22 cellular contexts compared by ENCODE assay signal in genomic region chr1:222247811-222248310, GRCh38.
DNase-seq lines count a peak whose midpoint lies in the region; FAIRE-seq and TF ChIP-seq lines count a peak whose summit lies in the region.
"Had no signal": no experiment of that assay in that cellular context is flagged by ENCODE, and none has a peak within 500 bp of the region (broad histone marks: within the 10 kb centered on the region; RNA-seq: fewer than 3 reads in every experiment).

No MANE protein-coding gene starts in this region.

- no peaks in the 10 kb centered on the region for H3K23me2 ChIP-seq in H1 (ENCODE audit: low read depth, low read length)

- H3K27me3 ChIP-seq in Loucy (ENCODE audit: insufficient read depth, low read length, poor library complexity, severe bottlenecking) (no peaks in the 10 kb centered on the region), H1 (replicated peaks in 1 of 4; ENCODE audit: control insufficient read depth in 3 of 4, extremely low read depth in 1 of 4, insufficient read depth in 3 of 4, low read length in 3 of 4) (no peaks in the 10 kb centered on the region), osteoblast (ENCODE audit: insufficient read depth, low read length) (no peaks in the 10 kb centered on the region), transverse colon (no peaks in the 10 kb centered on the region)
- H3K27me3 ChIP-seq: Peyer's patch had no signal

- peak overlapping the region; percentile 61; the same call in 1 of the 2 replicates for H2AFZ ChIP-seq in Loucy (ENCODE audit: low read length)
- H2AFZ ChIP-seq in H1 (ENCODE audit: low read length) = no peak overlapping the region
- H2AFZ ChIP-seq in osteoblast (ENCODE audit: low read length) = no peak overlapping the region

- FAIRE-seq in H1 (lab: Jason Lieb, UNC) = no peak
- no peak for FAIRE-seq in GM19239 (lab: Jason Lieb, UNC)
- FAIRE-seq: A204.1, GM12878 had no signal

- 55% methylated on average over 3 of the region's 3 CpGs; no CpG with 5 or more reads in 1 of the 2 experiments for WGBS in H1 (ENCODE audit: extremely low coverage in 1 of 2, insufficient coverage in 1 of 2, insufficient read length in 1 of 2, insufficient replicate concordance in 2 of 2, low coverage in 1 of 2, low lambda C conversion rate in 2 of 2, missing lambda C conversion rate in 1 of 2), 2 experiments
- 44 to 71% methylated on average over 3 of the region's 3 CpGs for WGBS in transverse colon (ENCODE audit: low coverage in 1 of 2), 2 donors

- H3K36me3 Mint-ChIP-seq in mesothelial cell of epicardium = no peaks in the 10 kb centered on the region
- H3K36me3 Mint-ChIP-seq: CD14-positive monocyte, IgD-negative memory B cell had no signal

- peaks cover 3% of the 10 kb centered on the region for H3K9me3 Mint-ChIP-seq in mesothelial cell of epicardium
- H3K9me3 Mint-ChIP-seq: IgD-negative memory B cell had no signal

- H3K4me2 ChIP-seq in Loucy (ENCODE audit: low read depth, low read length, poor library complexity, severe bottlenecking) (no peak overlapping the region), H1 (ENCODE audit: insufficient read depth in 1 of 2, low read depth in 2 of 2, low read length in 2 of 2) (0 out of 4 replicates have a peak overlapping the region, but pooled peaks of 1 of the 2 experiments have one; percentile 2), osteoblast (ENCODE audit: insufficient read depth, low read length) (no peak overlapping the region)

- no peak for TF ChIP-seq EP300 in H1 (IDR thresholded peaks at IDR 0.05; ENCODE audit: borderline replicate concordance in 1 of 2, low read depth in 2 of 2, low read length in 2 of 2)
- no peak for TF ChIP-seq EP300 in transverse colon (IDR thresholded peaks at IDR 0.05; ENCODE audit: low read depth)

- H3K4me3 Mint-ChIP-seq in mesothelial cell of epicardium = no peak overlapping the region
- H3K4me3 Mint-ChIP-seq: CD14-positive monocyte, IgD-negative memory B cell had no signal

- no peak for TF ChIP-seq RAD21 in H1 (IDR thresholded peaks at IDR 0.05 in 1 of 2, conservative IDR thresholded peaks at IDR 0.05 in 1 of 2; ENCODE audit: low read depth in 2 of 2, low read length in 2 of 2)

- H4K91ac ChIP-seq in H1 (replicated peaks; ENCODE audit: insufficient read length, low read length) = peak overlapping the region; percentile 20

- H3K9me2 ChIP-seq in Loucy (replicated peaks; ENCODE audit: low read depth, low read length) = no peaks in the 10 kb centered on the region

- DNase-seq in DMS 273 (lab: John Stamatoyannopoulos, UW; ENCODE audit: unreplicated experiment) (peak; percentile 67), H1 (ENCODE audit: low read depth in 1 of 2, low spot score in 2 of 2) (no peak), osteoblast (ENCODE audit: insufficient read length, low spot score, missing footprints) (peak; percentile 47), GM19239 (ENCODE audit: insufficient read length, low spot score) (no peak), mesothelial cell of epicardium (ENCODE audit: low spot score in 2 of 2, unreplicated experiment in 2 of 2) (no peak), transverse colon (no peak)
- DNase-seq: DMS79 treated with DMSO at 0.1 percent for 48 hours, GOT3, MV-4-11, NCI-H1105 treated with DMSO at 0.1 percent for 48 hours, NCI-H1694, NCI-H2081, NCI-H2171, NCI-H345, NCI-H524, NCI-H82, Peyer's patch had no signal

- peak overlapping the region; percentile 69; the same call in 1 of the 2 replicates for H4K8ac ChIP-seq in H1 (ENCODE audit: extremely low read depth, insufficient read depth, low read length)

- H2BK15ac ChIP-seq in H1 (ENCODE audit: low read length) = peak overlapping the region; percentile 81; the same call in 1 of the 2 replicates

- peak overlapping the region; percentile 75; the same call in 1 of the 2 replicates for H2BK12ac ChIP-seq in H1 (ENCODE audit: low read depth, low read length)

- no peak for TF ChIP-seq CTCF in Loucy (conservative IDR thresholded peaks at IDR 0.05; ENCODE audit: low read length)
- TF ChIP-seq CTCF in H1 (IDR thresholded peaks at IDR 0.05; ENCODE audit: control extremely low read depth in 1 of 3, insufficient read depth in 1 of 3, low read depth in 1 of 3, low read length in 3 of 3) = no peak
- TF ChIP-seq CTCF in osteoblast (IDR thresholded peaks at IDR 0.05; ENCODE audit: extremely low read depth, low read depth, low read length) = no peak
- no peak for TF ChIP-seq CTCF in mesothelial cell of epicardium (IDR thresholded peaks at IDR 0.05; ENCODE audit: unreplicated experiment)
- no peak for TF ChIP-seq CTCF in transverse colon (IDR thresholded peaks at IDR 0.05)

- H3K4me1 ChIP-seq in Loucy (ENCODE audit: insufficient read depth, low read length, poor library complexity, severe bottlenecking) = peaks cover 11% of the 10 kb centered on the region
- peaks cover 3 to 12% (median 6%) of the 10 kb centered on the region in 4 experiments; a peak in 4 of 7 replicates for H3K4me1 ChIP-seq in H1 (replicated peaks in 1 of 4; ENCODE audit: control insufficient read depth in 3 of 4, insufficient read depth in 4 of 4, low read length in 3 of 4)
- peaks cover 5% of the 10 kb centered on the region for H3K4me1 ChIP-seq in osteoblast (ENCODE audit: insufficient read depth, low read length)
- H3K4me1 ChIP-seq in transverse colon = no peaks in the 10 kb centered on the region
- H3K4me1 ChIP-seq: Peyer's patch had no signal

- no peaks in the 10 kb centered on the region for H3F3A ChIP-seq in Loucy (ENCODE audit: low read depth)

- no peak overlapping the region for H3K14ac ChIP-seq in H1 (ENCODE audit: insufficient read length)

- no peak overlapping the region for H3K4ac ChIP-seq in H1 (replicated peaks; ENCODE audit: insufficient read length, low read depth, low read length)

- in situ Hi-C loops in transverse colon (cut with MboI; ENCODE audit: low pct_ligation_motif_present in 1 of 4, low pct_unique_long_range_greater_than_20kb in 1 of 4, low sequenced_read_pairs in 3 of 4) = no loop called here

- H3K79me2 ChIP-seq in Loucy (ENCODE audit: insufficient read depth, low read length) = no peaks in the 10 kb centered on the region
- H3K79me2 ChIP-seq in H1 (ENCODE audit: control insufficient read depth in 1 of 2, insufficient read depth in 2 of 2, low read length in 2 of 2) = no peaks in the 10 kb centered on the region
- H3K79me2 ChIP-seq in osteoblast (ENCODE audit: insufficient read depth, low read length) = no peaks in the 10 kb centered on the region

- intact Hi-C loops in transverse colon (cut with DNase I; ENCODE audit: low total_unique reads) = no loop called here

- no peak overlapping the region for H3K27ac Mint-ChIP-seq in mesothelial cell of epicardium
- H3K27ac Mint-ChIP-seq: CD14-positive monocyte had no signal

- no peak overlapping the region for H3K9ac ChIP-seq in Loucy (ENCODE audit: low read depth, low read length, poor library complexity, severe bottlenecking)
- no peak overlapping the region for H3K9ac ChIP-seq in H1 (replicated peaks in 1 of 4; ENCODE audit: extremely low read depth in 1 of 4, low read depth in 3 of 4, low read length in 3 of 4)

- H3K79me1 ChIP-seq in H1 (ENCODE audit: low read depth, low read length) = no peaks in the 10 kb centered on the region

- H3K4me3 ChIP-seq in Loucy (ENCODE audit: low read length, poor library complexity, severe bottlenecking) = no peak overlapping the region
- no peak overlapping the region for H3K4me3 ChIP-seq in H1 (ENCODE audit: extremely low read depth in 1 of 4, insufficient read depth in 2 of 4, low read depth in 3 of 4, low read length in 4 of 4)
- no peak overlapping the region for H3K4me3 ChIP-seq in osteoblast (ENCODE audit: insufficient read depth, low read length)
- H3K4me3 ChIP-seq in transverse colon = no peak overlapping the region
- H3K4me3 ChIP-seq: GM12878, Peyer's patch had no signal

- no peak overlapping the region for H3K23ac ChIP-seq in H1 (ENCODE audit: insufficient read length)

- H2BK5ac ChIP-seq in H1 (ENCODE audit: low read depth, low read length) = no peak overlapping the region; the same call in 1 of the 2 replicates

- no peak overlapping the region for H3K18ac ChIP-seq in H1 (ENCODE audit: extremely low read depth, low read length)

- H2AK5ac ChIP-seq in H1 (ENCODE audit: low read depth, low read length) = no peak overlapping the region

- H2BK120ac ChIP-seq in H1 (replicated peaks; ENCODE audit: low read depth, low read length) = no peak overlapping the region

- POLR2A ChIA-PET in H1 (lab: Charles Lee; ENCODE audit: partially characterized antibody) = no interaction called here

- H3K36me3 ChIP-seq in Loucy (ENCODE audit: insufficient read depth, low read length) = no peaks in the 10 kb centered on the region
- H3K36me3 ChIP-seq in H1 (ENCODE audit: control insufficient read depth in 2 of 4, insufficient read depth in 4 of 4, low read length in 3 of 4) = no peaks in the 10 kb centered on the region
- no peaks in the 10 kb centered on the region for H3K36me3 ChIP-seq in osteoblast (ENCODE audit: insufficient read depth, low read length)
- no peaks in the 10 kb centered on the region for H3K36me3 ChIP-seq in transverse colon
- H3K36me3 ChIP-seq: Peyer's patch had no signal

- H3K4me1 Mint-ChIP-seq in mesothelial cell of epicardium = no peaks in the 10 kb centered on the region
- H3K4me1 Mint-ChIP-seq: CD14-positive monocyte had no signal

- H4K20me1 ChIP-seq in Loucy (ENCODE audit: insufficient read depth, low read length, poor library complexity, severe bottlenecking) (no peaks in the 10 kb centered on the region), H1 (replicated peaks in 1 of 2; ENCODE audit: control insufficient read depth in 1 of 2, insufficient read depth in 2 of 2, low read length in 2 of 2) (no peaks in the 10 kb centered on the region), osteoblast (ENCODE audit: insufficient read depth, low read length) (no peaks in the 10 kb centered on the region)

- H3K27ac ChIP-seq in H1 (ENCODE audit: low read depth, low read length) (no peak overlapping the region), osteoblast (ENCODE audit: low read depth, low read length) (no peak overlapping the region), transverse colon (no peak overlapping the region)
- H3K27ac ChIP-seq: Peyer's patch had no signal

- no peak overlapping the region for H2BK20ac ChIP-seq in H1 (ENCODE audit: low read length)

- peaks cover 21% of the 10 kb centered on the region for H3K27me3 Mint-ChIP-seq in mesothelial cell of epicardium (ENCODE audit: low read depth)

- CTCF ChIA-PET in H1 (lab: Charles Lee; ENCODE audit: partially characterized antibody) = no interaction called here

- no peak for TF ChIP-seq POLR2A in H1 (IDR thresholded peaks at IDR 0.05; ENCODE audit: control extremely low read depth in 1 of 2, low read depth in 2 of 2, low read length in 2 of 2)
- no peak for TF ChIP-seq POLR2A in transverse colon (IDR thresholded peaks at IDR 0.05)

- no peaks in the 10 kb centered on the region for H3K9me3 ChIP-seq in Loucy (ENCODE audit: insufficient read depth, low read depth, low read length)
- H3K9me3 ChIP-seq in H1 (ENCODE audit: insufficient read depth in 2 of 2, low read depth in 1 of 2, low read length in 1 of 2) = no peaks in the 10 kb centered on the region
- H3K9me3 ChIP-seq in osteoblast (ENCODE audit: low read depth, low read length) = no peaks in the 10 kb centered on the region
- no peaks in the 10 kb centered on the region for H3K9me3 ChIP-seq in transverse colon
- H3K9me3 ChIP-seq: Peyer's patch had no signal

- H4K5ac ChIP-seq in H1 (ENCODE audit: insufficient read length, low read depth, low read length) = no peak overlapping the region

- H3K56ac ChIP-seq in H1 (replicated peaks; ENCODE audit: insufficient read length, low read depth, low read length) = no peak overlapping the region

TF ChIP-seq in H1, 55 proteins besides CTCF, POLR2A, EP300 and RAD21 (continues in another document):
- TF ChIP-seq ASH2L (IDR thresholded peaks at IDR 0.05; ENCODE audit: low read length) = no peak

Comparison
In these comparisons a context has a peak if more than half of its experiments do, and no peak if none do; other contexts are left out.
1. DNase-seq: peak in DMS 273 (single experiment) and osteoblast (single experiment); none in H1 (0 of 2), GM19239 (single experiment), mesothelial cell of epicardium (0 of 2) and transverse colon (single experiment).